In the genomic region with DNA sequence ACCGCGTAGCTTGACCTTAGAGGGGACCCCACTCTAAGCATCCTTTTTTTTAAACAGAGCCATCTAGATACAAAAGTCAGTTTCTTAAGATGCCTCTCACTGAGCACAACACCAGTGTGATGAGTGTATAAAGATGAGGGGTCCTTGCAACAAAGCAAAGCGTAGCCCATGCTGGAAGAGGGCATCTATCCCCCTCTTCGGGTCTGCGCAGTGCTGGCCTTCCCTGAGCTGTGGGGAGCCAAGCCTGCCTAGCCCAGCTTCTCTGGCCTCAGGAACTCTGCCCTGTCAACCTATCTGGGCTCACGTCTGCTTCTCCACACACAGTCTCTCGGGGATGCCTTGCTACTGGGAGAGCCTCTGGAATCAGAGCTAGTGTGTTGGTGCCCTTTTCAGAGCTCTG, we compare ENCODE assay signal across 2 cellular contexts.
TF ChIP-seq lines count a peak whose summit lies in the region.

No MANE protein-coding gene starts in this region.

TF ChIP-seq in SK-N-SH treated with all-trans-retinoic acid at 6 μM for 48 hours, 23 proteins besides CTCF, POLR2A, EP300 and RAD21 (continued from another document):
- TF ChIP-seq, protein P1, sequence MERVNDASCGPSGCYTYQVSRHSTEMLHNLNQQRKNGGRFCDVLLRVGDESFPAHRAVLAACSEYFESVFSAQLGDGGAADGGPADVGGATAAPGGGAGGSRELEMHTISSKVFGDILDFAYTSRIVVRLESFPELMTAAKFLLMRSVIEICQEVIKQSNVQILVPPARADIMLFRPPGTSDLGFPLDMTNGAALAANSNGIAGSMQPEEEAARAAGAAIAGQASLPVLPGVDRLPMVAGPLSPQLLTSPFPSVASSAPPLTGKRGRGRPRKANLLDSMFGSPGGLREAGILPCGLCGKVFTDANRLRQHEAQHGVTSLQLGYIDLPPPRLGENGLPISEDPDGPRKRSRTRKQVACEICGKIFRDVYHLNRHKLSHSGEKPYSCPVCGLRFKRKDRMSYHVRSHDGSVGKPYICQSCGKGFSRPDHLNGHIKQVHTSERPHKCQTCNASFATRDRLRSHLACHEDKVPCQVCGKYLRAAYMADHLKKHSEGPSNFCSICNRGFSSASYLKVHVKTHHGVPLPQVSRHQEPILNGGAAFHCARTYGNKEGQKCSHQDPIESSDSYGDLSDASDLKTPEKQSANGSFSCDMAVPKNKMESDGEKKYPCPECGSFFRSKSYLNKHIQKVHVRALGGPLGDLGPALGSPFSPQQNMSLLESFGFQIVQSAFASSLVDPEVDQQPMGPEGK (CRISPR knock-in tag; IDR thresholded peaks at IDR 0.05; ENCODE audit: borderline replicate concordance): no peak
- TF ChIP-seq, protein P2, sequence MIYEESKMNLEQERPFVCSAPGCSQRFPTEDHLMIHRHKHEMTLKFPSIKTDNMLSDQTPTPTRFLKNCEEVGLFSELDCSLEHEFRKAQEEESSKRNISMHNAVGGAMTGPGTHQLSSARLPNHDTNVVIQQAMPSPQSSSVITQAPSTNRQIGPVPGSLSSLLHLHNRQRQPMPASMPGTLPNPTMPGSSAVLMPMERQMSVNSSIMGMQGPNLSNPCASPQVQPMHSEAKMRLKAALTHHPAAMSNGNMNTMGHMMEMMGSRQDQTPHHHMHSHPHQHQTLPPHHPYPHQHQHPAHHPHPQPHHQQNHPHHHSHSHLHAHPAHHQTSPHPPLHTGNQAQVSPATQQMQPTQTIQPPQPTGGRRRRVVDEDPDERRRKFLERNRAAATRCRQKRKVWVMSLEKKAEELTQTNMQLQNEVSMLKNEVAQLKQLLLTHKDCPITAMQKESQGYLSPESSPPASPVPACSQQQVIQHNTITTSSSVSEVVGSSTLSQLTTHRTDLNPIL (CRISPR knock-in tag; IDR thresholded peaks at IDR 0.05; ENCODE audit: low read depth): no peak
- TF ChIP-seq ZNF8 (CRISPR knock-in tag; IDR thresholded peaks at IDR 0.05) (no peak), TCF4 (CRISPR knock-in tag; IDR thresholded peaks at IDR 0.05; ENCODE audit: borderline replicate concordance) (no peak), ESRRG (CRISPR knock-in tag; IDR thresholded peaks at IDR 0.05) (no peak), SNAI2 (CRISPR knock-in tag; IDR thresholded peaks at IDR 0.05) (no peak)
- TF ChIP-seq, protein P3, sequence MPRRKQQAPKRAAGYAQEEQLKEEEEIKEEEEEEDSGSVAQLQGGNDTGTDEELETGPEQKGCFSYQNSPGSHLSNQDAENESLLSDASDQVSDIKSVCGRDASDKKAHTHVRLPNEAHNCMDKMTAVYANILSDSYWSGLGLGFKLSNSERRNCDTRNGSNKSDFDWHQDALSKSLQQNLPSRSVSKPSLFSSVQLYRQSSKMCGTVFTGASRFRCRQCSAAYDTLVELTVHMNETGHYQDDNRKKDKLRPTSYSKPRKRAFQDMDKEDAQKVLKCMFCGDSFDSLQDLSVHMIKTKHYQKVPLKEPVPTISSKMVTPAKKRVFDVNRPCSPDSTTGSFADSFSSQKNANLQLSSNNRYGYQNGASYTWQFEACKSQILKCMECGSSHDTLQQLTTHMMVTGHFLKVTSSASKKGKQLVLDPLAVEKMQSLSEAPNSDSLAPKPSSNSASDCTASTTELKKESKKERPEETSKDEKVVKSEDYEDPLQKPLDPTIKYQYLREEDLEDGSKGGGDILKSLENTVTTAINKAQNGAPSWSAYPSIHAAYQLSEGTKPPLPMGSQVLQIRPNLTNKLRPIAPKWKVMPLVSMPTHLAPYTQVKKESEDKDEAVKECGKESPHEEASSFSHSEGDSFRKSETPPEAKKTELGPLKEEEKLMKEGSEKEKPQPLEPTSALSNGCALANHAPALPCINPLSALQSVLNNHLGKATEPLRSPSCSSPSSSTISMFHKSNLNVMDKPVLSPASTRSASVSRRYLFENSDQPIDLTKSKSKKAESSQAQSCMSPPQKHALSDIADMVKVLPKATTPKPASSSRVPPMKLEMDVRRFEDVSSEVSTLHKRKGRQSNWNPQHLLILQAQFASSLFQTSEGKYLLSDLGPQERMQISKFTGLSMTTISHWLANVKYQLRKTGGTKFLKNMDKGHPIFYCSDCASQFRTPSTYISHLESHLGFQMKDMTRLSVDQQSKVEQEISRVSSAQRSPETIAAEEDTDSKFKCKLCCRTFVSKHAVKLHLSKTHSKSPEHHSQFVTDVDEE (CRISPR knock-in tag; IDR thresholded peaks at IDR 0.05): no peak

TF ChIP-seq in SK-N-SH, 30 proteins besides CTCF, POLR2A, EP300 and RAD21 (continued from another document):
- TF ChIP-seq MAX (IDR thresholded peaks at IDR 0.05; ENCODE audit: low read depth) (no peak), REST (IDR thresholded peaks at IDR 0.05; ENCODE audit: low read depth, low read length) (no peak), YY1 (IDR thresholded peaks at IDR 0.05; ENCODE audit: low read depth) (no peak), NFIC (IDR thresholded peaks at IDR 0.05; ENCODE audit: borderline replicate concordance) (no peak), FOXM1 (IDR thresholded peaks at IDR 0.05; ENCODE audit: low read depth) (no peak), MEF2A (IDR thresholded peaks at IDR 0.05; ENCODE audit: borderline replicate concordance, low read depth) (no peak), RCOR1 (IDR thresholded peaks at IDR 0.05; ENCODE audit: low read length) (no peak)
- TF ChIP-seq, protein P4, sequence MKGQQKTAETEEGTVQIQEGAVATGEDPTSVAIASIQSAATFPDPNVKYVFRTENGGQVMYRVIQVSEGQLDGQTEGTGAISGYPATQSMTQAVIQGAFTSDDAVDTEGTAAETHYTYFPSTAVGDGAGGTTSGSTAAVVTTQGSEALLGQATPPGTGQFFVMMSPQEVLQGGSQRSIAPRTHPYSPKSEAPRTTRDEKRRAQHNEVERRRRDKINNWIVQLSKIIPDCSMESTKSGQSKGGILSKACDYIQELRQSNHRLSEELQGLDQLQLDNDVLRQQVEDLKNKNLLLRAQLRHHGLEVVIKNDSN (IDR thresholded peaks at IDR 0.05; ENCODE audit: borderline replicate concordance, low read depth): no peak
TF ChIP-seq in SK-N-SH: peak in this region for 0.
